ENCODE assay signal across 14 cellular contexts in genomic region chr6:38134704-38135088, GRCh38.
"Had no signal": no experiment of that assay in that cellular context is flagged by ENCODE, and none has a peak within 500 bp of the region (broad histone marks: within the 10 kb centered on the region; RNA-seq: fewer than 3 reads in every experiment).

No MANE protein-coding gene starts in this region.

- DNase-seq: activated naive CD4-positive, alpha-beta T cell treated with anti-CD3 and anti-CD28 coated beads, Interleukin-2, amount 10 ng/mL, durations not matched to agents 7 days and 5 days; caudate nucleus; cortex of kidney; effector CD8-positive, alpha-beta T cell; foreskin fibroblast; left cardiac atrium; mammary epithelial cell; mucosa of descending colon; naive thymus-derived CD8-positive, alpha-beta T cell; right lobe of liver; spleen; T1000 had no signal

- ATAC-seq: activated CD4-positive, CD25-positive, alpha-beta regulatory T cell treated with anti-CD3 and anti-CD28 coated beads, Interleukin-2, amount 50 U/mL, for 24 hours; mucosa of descending colon; naive thymus-derived CD8-positive, alpha-beta T cell; right lobe of liver had no signal

- H3K9me3 Mint-ChIP-seq: activated naive CD4-positive, alpha-beta T cell treated with anti-CD3 and anti-CD28 coated beads, Interleukin-2, amount 10 ng/mL, durations not matched to agents 7 days and 5 days had no signal

- H3K27me3 Mint-ChIP-seq: activated naive CD4-positive, alpha-beta T cell treated with anti-CD3 and anti-CD28 coated beads, Interleukin-2, amount 10 ng/mL, durations not matched to agents 7 days and 5 days; naive thymus-derived CD8-positive, alpha-beta T cell had no signal

- H3K4me3 Mint-ChIP-seq: activated naive CD4-positive, alpha-beta T cell treated with anti-CD3 and anti-CD28 coated beads, Interleukin-2, amount 10 ng/mL, durations not matched to agents 7 days and 5 days; naive thymus-derived CD8-positive, alpha-beta T cell had no signal

- H3K27ac Mint-ChIP-seq: activated naive CD4-positive, alpha-beta T cell treated with anti-CD3 and anti-CD28 coated beads, Interleukin-2, amount 10 ng/mL, durations not matched to agents 7 days and 5 days; activated T-helper 2 cell treated with anti-CD3 and anti-CD28 coated beads, Interferon-gamma antibody, Interleukin-2, Interleukin-4, amounts not matched to agents 10 μg/mL and 5 μg/mL and 100 μg/mL, durations not matched to agents 14 hours and 24 hours and 36 hours had no signal
